Comparison of ENCODE assay signal across 34 cellular contexts in the genomic region with DNA sequence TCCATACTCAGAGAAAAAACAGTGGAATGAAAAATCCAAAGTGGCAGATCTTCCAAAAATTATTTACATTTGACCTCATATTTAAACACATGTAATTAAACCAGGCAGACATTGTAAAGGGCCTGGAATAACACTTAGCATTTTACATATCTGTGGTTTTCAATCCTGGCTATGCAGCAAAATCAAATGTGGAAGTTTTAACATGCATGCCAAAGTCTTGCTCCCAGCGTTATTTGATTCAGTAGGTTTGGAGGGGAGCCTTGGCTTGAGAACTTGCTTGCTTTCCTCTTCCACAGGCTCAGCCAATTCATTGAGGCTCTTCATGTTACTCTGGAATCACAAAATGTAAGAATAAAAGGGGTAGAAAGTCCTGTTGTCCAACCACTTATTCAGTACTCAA.
"Had no signal": no experiment of that assay in that cellular context is flagged by ENCODE, and none has a peak within 500 bp of the region (broad histone marks: within the 10 kb centered on the region; RNA-seq: fewer than 3 reads in every experiment).

No MANE protein-coding gene starts in this region.

- H3K9me3 Mint-ChIP-seq: activated CD4-positive, alpha-beta memory T cell treated with anti-CD3 and anti-CD28 coated beads for 36 hours; activated naive CD4-positive, alpha-beta T cell treated with anti-CD3 and anti-CD28 coated beads for 36 hours; activated T-cell treated with anti-CD3 and anti-CD28 coated beads, Interleukin-2, amount 50 U/mL, for 4 hours had no signal

- H3K4me3 ChIP-seq: MG63, Peyer's patch, SJSA1 had no signal

- H3K9me3 ChIP-seq: MG63, Peyer's patch, SJSA1 had no signal

- H3K4me1 ChIP-seq: Peyer's patch, SJSA1 had no signal

- H3K27ac Mint-ChIP-seq: activated CD4-positive, alpha-beta memory T cell treated with anti-CD3 and anti-CD28 coated beads for 36 hours; activated naive CD4-positive, alpha-beta T cell treated with anti-CD3 and anti-CD28 coated beads for 36 hours; activated naive CD4-positive, alpha-beta T cell treated with anti-CD3 and anti-CD28 coated beads, Interleukin-2, amount 50 U/mL, for 72 hours; activated T-helper 1 cell treated with anti-CD3 and anti-CD28 coated beads, Interleukin-12 subunit alpha, Interleukin-12 subunit beta, Interleukin-2, Interleukin-4 antibody, amounts not matched to agents 30 ng/mL and 10 ng/mL and 1 ng/mL, durations not matched to agents 14 hours and 24 hours and 36 hours had no signal

- H3K27me3 ChIP-seq: brain microvascular endothelial cell, MG63, Peyer's patch had no signal

- H3K36me3 Mint-ChIP-seq: activated CD4-positive, alpha-beta memory T cell treated with anti-CD3 and anti-CD28 coated beads for 36 hours; activated naive CD4-positive, alpha-beta T cell treated with anti-CD3 and anti-CD28 coated beads, Interleukin-2, amount 50 U/mL, for 72 hours had no signal

- DNase-seq: activated CD4-positive, alpha-beta memory T cell treated with anti-CD3 and anti-CD28 coated beads for 36 hours; activated CD4-positive, alpha-beta T cell treated with anti-CD3 and anti-CD28 coated beads, Interleukin-2, amount 50 U/mL, for 1 hour; activated CD4-positive, CD25-positive, alpha-beta regulatory T cell; activated CD8-positive, alpha-beta memory T cell treated with anti-CD3 and anti-CD28 coated beads, Interleukin-2, amount 50 U/mL, for 4 hours; activated gamma-delta T cell treated with Interleukin-2 at 50 U/mL for 16 hours; activated naive CD4-positive, alpha-beta T cell treated with anti-CD3 and anti-CD28 coated beads for 36 hours; activated T-cell treated with anti-CD3 and anti-CD28 coated beads for 4 hours; activated T-cell treated with anti-CD3 and anti-CD28 coated beads, Interleukin-2, amount 50 U/mL, for 4 hours; anterior cingulate cortex; brain microvascular endothelial cell; central memory CD4-positive, alpha-beta T cell; Kasumi-1; MG63; NCI-H1048; NCI-H1105 treated with DMSO at 0.1 percent for 48 hours; NCI-H1436; NCI-H1694; NCI-H1930; NCI-H2081 treated with DMSO at 0.1 percent for 48 hours; NCI-H2171; NCI-H510A; NCI-H526; NCI-H748 treated with DMSO at 0.1 percent for 48 hours; NK-92 treated with Interleukin-12 subunit alpha and Interleukin-12 subunit beta, amount 100 ng/mL, for 24 hours; PC-3; Peyer's patch; RPMI8226; SHP77 treated with DMSO at 0.1 percent for 48 hours; T1000; WERI-Rb-1 had no signal

- H3K36me3 ChIP-seq: brain microvascular endothelial cell, MG63, Peyer's patch, SJSA1, WERI-Rb-1 had no signal

- H3K27ac ChIP-seq: brain microvascular endothelial cell, Peyer's patch, SJSA1, WERI-Rb-1 had no signal

- ATAC-seq: activated naive CD4-positive, alpha-beta T cell treated with anti-CD3 and anti-CD28 coated beads, Interleukin-2, amount 50 U/mL, for 72 hours; activated T-cell treated with anti-CD3 and anti-CD28 coated beads, Interleukin-2, amount 50 U/mL, for 4 hours; PC-3; SK-N-SH treated with all-trans-retinoic acid at 6 μM for 48 hours had no signal

- H3K4me3 Mint-ChIP-seq: activated CD4-positive, alpha-beta memory T cell treated with anti-CD3 and anti-CD28 coated beads for 36 hours; activated naive CD4-positive, alpha-beta T cell treated with anti-CD3 and anti-CD28 coated beads for 36 hours; activated T-cell treated with anti-CD3 and anti-CD28 coated beads, Interleukin-2, amount 50 U/mL, for 4 hours; activated T-helper 1 cell treated with anti-CD3 and anti-CD28 coated beads, Interleukin-12 subunit alpha, Interleukin-12 subunit beta, Interleukin-2, Interleukin-4 antibody, amounts not matched to agents 30 ng/mL and 10 ng/mL and 1 ng/mL, durations not matched to agents 14 hours and 24 hours and 36 hours had no signal
